15 cellular contexts compared by ENCODE assay signal in genomic region chr3:131072099-131072559, GRCh38. TPM values are rescaled to one million over a fixed set of nuclear protein-coding genes. Genes with fewer than 3 reads are reported as not detected.
DNase-seq lines count a peak whose midpoint lies in the region; ATAC-seq, FAIRE-seq and TF ChIP-seq lines count a peak whose summit lies in the region.
"Had no signal": no experiment of that assay in that cellular context is flagged by ENCODE, and none has a peak within 500 bp of the region (broad histone marks: within the 10 kb centered on the region; RNA-seq: fewer than 3 reads in every experiment).

No MANE protein-coding gene starts in this region.

- no peak overlapping the region for H3K4me3 Mint-ChIP-seq in activated T-helper 2 cell treated with anti-CD3 and anti-CD28 coated beads, Interferon-gamma antibody, Interleukin-2, Interleukin-4, amounts not matched to agents 10 μg/mL and 5 μg/mL and 100 μg/mL, durations not matched to agents 14 hours and 24 hours and 36 hours (ENCODE audit: low read depth)
- H3K4me3 Mint-ChIP-seq: activated CD4-positive, alpha-beta memory T cell treated with anti-CD3 and anti-CD28 coated beads, Interleukin-2, amount 10 ng/mL, durations not matched to agents 7 days and 5 days; activated naive CD4-positive, alpha-beta T cell treated with anti-CD3 and anti-CD28 coated beads for 36 hours had no signal

- no peaks in the 10 kb centered on the region for H3K9me2 ChIP-seq in Karpas-422 (replicated peaks; ENCODE audit: insufficient read depth, low read length)

- no peak overlapping the region for H3K9ac ChIP-seq in Karpas-422 (ENCODE audit: low read length)
- peak overlapping the region; percentile 85 for H3K9ac ChIP-seq in mesenchymal stem cell (ENCODE audit: low read length)

- H3K18ac ChIP-seq in mesenchymal stem cell (ENCODE audit: low read depth in 1 of 2, low read length in 2 of 2), result no peak overlapping the region

- H3K36me3 ChIP-seq in Karpas-422 (ENCODE audit: insufficient read depth, low read length) (no peaks in the 10 kb centered on the region), mesenchymal stem cell (ENCODE audit: control insufficient read depth in 1 of 2, insufficient read depth in 2 of 2, low read depth in 1 of 2, low read length in 2 of 2) (no peaks in the 10 kb centered on the region), pancreas (no peaks in the 10 kb centered on the region)

- no peak overlapping the region for H3K4me2 ChIP-seq in Karpas-422 (ENCODE audit: low read depth, low read length, poor library complexity, severe bottlenecking)
- H3K4me2 ChIP-seq in mesenchymal stem cell (ENCODE audit: low read length, poor library complexity, severe bottlenecking), result no peak overlapping the region

- H2AK5ac ChIP-seq in mesenchymal stem cell (ENCODE audit: low read length, severe bottlenecking), result no peak overlapping the region

- H3K4me1 Mint-ChIP-seq in activated T-helper 2 cell treated with anti-CD3 and anti-CD28 coated beads, Interferon-gamma antibody, Interleukin-2, Interleukin-4, amounts not matched to agents 10 μg/mL and 5 μg/mL and 100 μg/mL, durations not matched to agents 14 hours and 24 hours and 36 hours (ENCODE audit: low read depth), result peaks cover 18% of the 10 kb centered on the region

- no peak overlapping the region for H3K4ac ChIP-seq in mesenchymal stem cell (ENCODE audit: low read depth in 1 of 2, low read length in 2 of 2)

- no peak overlapping the region for H4K91ac ChIP-seq in mesenchymal stem cell (ENCODE audit: low read length)

- no peak overlapping the region for H2BK5ac ChIP-seq in mesenchymal stem cell (ENCODE audit: low read depth, low read length, poor library complexity, severe bottlenecking)

- H3K4me3 ChIP-seq in Karpas-422 (ENCODE audit: low read length) (no peak overlapping the region), mesenchymal stem cell (ENCODE audit: insufficient read depth in 1 of 2, low read depth in 1 of 2, low read length in 2 of 2) (no peak overlapping the region), pancreas (no peak overlapping the region)
- H3K4me3 ChIP-seq: GM12878 had no signal

- H3K9me3 ChIP-seq in Karpas-422 (ENCODE audit: low read length) (no peaks in the 10 kb centered on the region), mesenchymal stem cell (ENCODE audit: control insufficient read depth, low read length) (no peaks in the 10 kb centered on the region), pancreas (peaks cover 0 to 3% (median 0%) of the 10 kb centered on the region in 4 donors)

- H3K4me1 ChIP-seq in Karpas-422 (ENCODE audit: low read length) (peaks cover 18% of the 10 kb centered on the region), mesenchymal stem cell (ENCODE audit: control insufficient read depth, insufficient read depth, low read depth, low read length) (peaks cover 2% of the 10 kb centered on the region), pancreas (no peaks in the 10 kb centered on the region)

- peaks cover 6% of the 10 kb centered on the region for H3K27me3 Mint-ChIP-seq in activated T-helper 2 cell treated with anti-CD3 and anti-CD28 coated beads, Interferon-gamma antibody, Interleukin-2, Interleukin-4, amounts not matched to agents 10 μg/mL and 5 μg/mL and 100 μg/mL, durations not matched to agents 14 hours and 24 hours and 36 hours (ENCODE audit: low read depth)
- H3K27me3 Mint-ChIP-seq: activated CD4-positive, alpha-beta memory T cell treated with anti-CD3 and anti-CD28 coated beads, Interleukin-2, amount 10 ng/mL, durations not matched to agents 7 days and 5 days had no signal

- H3K79me1 ChIP-seq in mesenchymal stem cell (replicated peaks; ENCODE audit: low read length, poor library complexity, severe bottlenecking), result no peaks in the 10 kb centered on the region

- 70% methylated on average over 2 of the region's 2 CpGs for WGBS in mesenchymal stem cell
- 50 to 53% methylated on average over 2 of the region's 2 CpGs for WGBS in pancreas, 2 donors

- H3K9me3 Mint-ChIP-seq in activated T-helper 2 cell treated with anti-CD3 and anti-CD28 coated beads, Interferon-gamma antibody, Interleukin-2, Interleukin-4, amounts not matched to agents 10 μg/mL and 5 μg/mL and 100 μg/mL, durations not matched to agents 14 hours and 24 hours and 36 hours, result peaks cover 5% of the 10 kb centered on the region
- H3K9me3 Mint-ChIP-seq: activated CD4-positive, alpha-beta memory T cell treated with anti-CD3 and anti-CD28 coated beads, Interleukin-2, amount 10 ng/mL, durations not matched to agents 7 days and 5 days; activated naive CD4-positive, alpha-beta T cell treated with anti-CD3 and anti-CD28 coated beads for 36 hours had no signal

- FAIRE-seq in D721Med (lab: Jason Lieb, UNC) (no peak), pancreas (lab: Jason Lieb, UNC) (no peak)
- FAIRE-seq: GM12878 had no signal

- DNase-seq in Daoy (ENCODE audit: low read depth), result peak; percentile 46
- DNase-seq in Karpas-422, result peak; percentile 7
- no peak for DNase-seq in activated T-helper 2 cell treated with anti-CD3 and anti-CD28 coated beads, Interferon-gamma antibody, Interleukin-2, Interleukin-4, amounts not matched to agents 10 μg/mL and 5 μg/mL and 100 μg/mL, durations not matched to agents 14 hours and 24 hours and 36 hours (ENCODE audit: low spot score)
- peak; percentile 56 for DNase-seq in mesenchymal stem cell
- DNase-seq in D721Med (ENCODE audit: insufficient read length, low spot score), result no peak
- no peak for DNase-seq in RPMI8226
- DNase-seq in pancreas, result no peak
- DNase-seq: activated CD4-positive, alpha-beta memory T cell treated with anti-CD3 and anti-CD28 coated beads, Interleukin-2, amount 10 ng/mL, durations not matched to agents 7 days and 5 days; activated naive CD4-positive, alpha-beta T cell treated with anti-CD3 and anti-CD28 coated beads for 36 hours; NCI-H1048; NCI-H748 treated with DMSO at 0.1 percent for 48 hours; stimulated activated CD4-positive, alpha-beta T cell treated with anti-CD3 and anti-CD28 coated beads, Interleukin-2, amount 100 ng/mL, for 24 hours; stimulated activated naive CD4-positive, alpha-beta T cell treated with Interleukin-2 at 50 U/mL for 16 hours had no signal

- H2BK12ac ChIP-seq in mesenchymal stem cell (ENCODE audit: low read length in 2 of 2), result no peak overlapping the region

- H3K27me3 ChIP-seq in Karpas-422 (ENCODE audit: low read length), result no peaks in the 10 kb centered on the region
- no peaks in the 10 kb centered on the region for H3K27me3 ChIP-seq in mesenchymal stem cell (ENCODE audit: control insufficient read depth in 1 of 2, insufficient read depth in 1 of 2, low read length in 2 of 2)
- H3K27me3 ChIP-seq in pancreas, result no peaks in the 10 kb centered on the region

- no peaks in the 10 kb centered on the region for H4K20me1 ChIP-seq in Karpas-422 (ENCODE audit: insufficient read depth, low read depth, low read length)

- no peak overlapping the region for H3K27ac ChIP-seq in Karpas-422 (ENCODE audit: low read length)
- no peak overlapping the region for H3K27ac ChIP-seq in mesenchymal stem cell (ENCODE audit: low read length, poor library complexity, severe bottlenecking)
- peak overlapping the region in 1 of 4 donors; percentile 9 for H3K27ac ChIP-seq in pancreas

- H3K23ac ChIP-seq in mesenchymal stem cell (ENCODE audit: low read length in 2 of 2), result no peak overlapping the region

- no peaks in the 10 kb centered on the region for H3K36me3 Mint-ChIP-seq in activated T-helper 2 cell treated with anti-CD3 and anti-CD28 coated beads, Interferon-gamma antibody, Interleukin-2, Interleukin-4, amounts not matched to agents 10 μg/mL and 5 μg/mL and 100 μg/mL, durations not matched to agents 14 hours and 24 hours and 36 hours (ENCODE audit: low read depth)

- H2AFZ ChIP-seq in Karpas-422 (ENCODE audit: low read length) (no peak overlapping the region), mesenchymal stem cell (ENCODE audit: low read depth, low read length) (no peak overlapping the region)

- peak overlapping the region; percentile 30 for H3K27ac Mint-ChIP-seq in activated T-helper 2 cell treated with anti-CD3 and anti-CD28 coated beads, Interferon-gamma antibody, Interleukin-2, Interleukin-4, amounts not matched to agents 10 μg/mL and 5 μg/mL and 100 μg/mL, durations not matched to agents 14 hours and 24 hours and 36 hours
- H3K27ac Mint-ChIP-seq: activated CD4-positive, alpha-beta memory T cell treated with anti-CD3 and anti-CD28 coated beads, Interleukin-2, amount 10 ng/mL, durations not matched to agents 7 days and 5 days; activated naive CD4-positive, alpha-beta T cell treated with anti-CD3 and anti-CD28 coated beads for 36 hours had no signal

- H2BK15ac ChIP-seq in mesenchymal stem cell (ENCODE audit: low read depth, poor library complexity, severe bottlenecking), result no peak overlapping the region

- TF ChIP-seq CTCF in D721Med (IDR thresholded peaks at IDR 0.05; ENCODE audit: insufficient read depth, missing control alignments), result no peak
- TF ChIP-seq CTCF in pancreas (IDR thresholded peaks at IDR 0.05), result no peak

- ATAC-seq in HG03045 (IDR thresholded peaks at IDR 0.05; ENCODE audit: unreplicated experiment) (no peak), pancreas (no peak)
- ATAC-seq: GM12878 had no signal

- no peak overlapping the region for H3K14ac ChIP-seq in mesenchymal stem cell (ENCODE audit: low read length in 2 of 2)

- no peaks in the 10 kb centered on the region for H3K79me2 ChIP-seq in Karpas-422 (ENCODE audit: low read length)

- no peak overlapping the region for H2BK120ac ChIP-seq in mesenchymal stem cell (ENCODE audit: low read depth, low read length)

- peak overlapping the region; percentile 64 for H4K8ac ChIP-seq in mesenchymal stem cell (ENCODE audit: low read length)

- intact Hi-C loops in activated T-helper 2 cell treated with anti-CD3 and anti-CD28 coated beads, Interferon-gamma antibody, Interleukin-2, Interleukin-4, amounts not matched to agents 10 μg/mL and 5 μg/mL and 100 μg/mL, durations not matched to agents 14 hours and 24 hours and 36 hours (cut with micrococcal nuclease), result no loop called here
- intact Hi-C loops in pancreas (cut with DNase I), result no loop called here

RNA-seq across cellular contexts. Expression of gene NEK11, which starts 45.5 kb away (rescaled TPM):
- 8.6 and 16.4 TPM in 2 replicates for total RNA-seq in Daoy (2014; rRNA removed; shearing (Covaris generic))
- total RNA-seq in Karpas-422 (2014; rRNA removed; shearing (Covaris generic); ENCODE audit: low replicate concordance), result 2.5 and 2.6 TPM in 2 replicates
- total RNA-seq in activated T-helper 2 cell treated with anti-CD3 and anti-CD28 coated beads, Interferon-gamma antibody, Interleukin-2, Interleukin-4, amounts not matched to agents 10 μg/mL and 5 μg/mL and 100 μg/mL, durations not matched to agents 14 hours and 24 hours and 36 hours, result 1.1 and 1.2 TPM in 2 replicates
- polyA plus RNA-seq in mesenchymal stem cell (2013, experiment 1 of 2), result 2.4 TPM
- polyA plus RNA-seq in mesenchymal stem cell (2013, experiment 2 of 2), result 3.2 TPM
- 1 to 10 TPM; 2.4 to 7.2 (median 3.3) TPM for total RNA-seq in pancreas
- polyA plus RNA-seq in pancreas, result 1 to 10 TPM; 2.1 to 4.8 TPM

RNA-seq across cellular contexts. Expression of gene ASTE1, which starts 45.5 kb away (rescaled TPM):
- 7.8 and 16.8 TPM in 2 replicates for total RNA-seq in Daoy (2014; rRNA removed; shearing (Covaris generic))
- total RNA-seq in Karpas-422 (2014; rRNA removed; shearing (Covaris generic); ENCODE audit: low replicate concordance), result 11.1 and 11.4 TPM in 2 replicates
- total RNA-seq in activated T-helper 2 cell treated with anti-CD3 and anti-CD28 coated beads, Interferon-gamma antibody, Interleukin-2, Interleukin-4, amounts not matched to agents 10 μg/mL and 5 μg/mL and 100 μg/mL, durations not matched to agents 14 hours and 24 hours and 36 hours, result 7.4 and 8.0 TPM in 2 replicates
- 3.8 TPM for polyA plus RNA-seq in mesenchymal stem cell (2013, experiment 1 of 2)
- polyA plus RNA-seq in mesenchymal stem cell (2013, experiment 2 of 2), result 4.2 TPM
- total RNA-seq in pancreas, result 1 to 10 TPM; 2.6 to 4.7 (median 3.2) TPM
- 1 to 10 TPM; 1.5 to 3.5 TPM for polyA plus RNA-seq in pancreas

Comparison
In these comparisons a context has a peak if more than half of its experiments do, and no peak if none do; other contexts are left out.
1. DNase-seq: peak in Daoy (single experiment), Karpas-422 (single experiment) and mesenchymal stem cell (single experiment); none in activated T-helper 2 cell treated with anti-CD3 and anti-CD28 coated beads, Interferon-gamma antibody, Interleukin-2, Interleukin-4, amounts not matched to agents 10 μg/mL and 5 μg/mL and 100 μg/mL, durations not matched to agents 14 hours and 24 hours and 36 hours (single experiment), D721Med (single experiment), RPMI8226 (single experiment) and pancreas (0 of 6).